In the genomic region with DNA sequence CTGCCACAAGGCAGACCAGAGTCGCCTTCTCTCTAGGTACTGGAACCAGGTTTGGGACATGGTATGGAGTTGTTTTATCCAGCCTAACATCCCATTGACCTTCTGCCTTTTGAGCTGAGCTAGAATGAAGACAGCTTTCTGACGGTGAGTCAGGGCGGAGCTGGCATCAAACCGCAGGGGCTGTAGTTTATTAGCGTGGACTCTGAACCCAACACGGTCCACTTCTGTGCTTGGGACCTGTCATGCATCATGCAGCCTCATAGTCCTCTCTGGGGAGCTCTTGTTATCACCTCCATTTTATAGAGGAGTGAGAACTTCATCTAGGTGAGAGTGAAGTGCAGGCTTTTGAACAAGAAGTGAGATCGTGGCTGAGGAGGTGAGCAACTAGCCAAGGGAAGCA, we compare ENCODE assay signal across 28 cellular contexts. TPM values are rescaled to one million over a fixed set of nuclear protein-coding genes. Genes with fewer than 3 reads are reported as not detected.
DNase-seq lines count a peak whose midpoint lies in the region; ATAC-seq, FAIRE-seq and TF ChIP-seq lines count a peak whose summit lies in the region.
"Had no signal": no experiment of that assay in that cellular context is flagged by ENCODE, and none has a peak within 500 bp of the region (broad histone marks: within the 10 kb centered on the region; RNA-seq: fewer than 3 reads in every experiment).

No MANE protein-coding gene starts in this region.

- H3K4me2 ChIP-seq in A549 (peak overlapping the region; percentile 36), PC-3 (ENCODE audit: low read length) (no peak overlapping the region)

- no peaks in the 10 kb centered on the region for H3F3A ChIP-seq in PC-3 (ENCODE audit: low read length, unreplicated experiment)

- no peaks in the 10 kb centered on the region for H3K36me3 ChIP-seq in PC-3 (ENCODE audit: low read depth, low read length)
- no peaks in the 10 kb centered on the region for H3K36me3 ChIP-seq in effector memory CD4-positive, alpha-beta T cell (ENCODE audit: control insufficient read depth, insufficient read depth, low read length)
- H3K36me3 ChIP-seq: BE2C, heart left ventricle, sigmoid colon, thoracic aorta had no signal

- no peaks in the 10 kb centered on the region for H3K9me3 Mint-ChIP-seq in nephron
- H3K9me3 Mint-ChIP-seq in stimulated activated memory B cell treated with anti-CD40 and anti-IgM and Interleukin-4, amounts not matched to agents 10 μg/mL and 1 μg/mL and 100 μg/mL, for 72 hours: no peaks in the 10 kb centered on the region
- H3K9me3 Mint-ChIP-seq: activated naive CD4-positive, alpha-beta T cell treated with anti-CD3 and anti-CD28 coated beads, Interleukin-2, amount 10 ng/mL, durations not matched to agents 7 days and 5 days; brain; T-cell had no signal

- 6% methylated on average over 6 of the region's 7 CpGs for WGBS in A549 (ENCODE audit: missing lambda C conversion rate)

- intact Hi-C loops in PC-3 (cut with micrococcal nuclease): no loop called here

- CTCF ChIA-PET in A549 (lab: Yijun Ruan, JAX): interaction anchor here (1.3 to 2.4 kb wide), 3 partner anchors 12 to 81 kb away, joined by 3 to 7 read pairs (median 4); no protein-coding TSS in a partner anchor
- CTCF ChIA-PET in PC-3 (lab: Charles Lee): no interaction called here

- no peak overlapping the region for H2AFZ ChIP-seq in PC-3 (ENCODE audit: low read length)

- no TSS peak for BruUV-seq in PC-3 (replicated peaks; lab: Mats Ljungman, UMichigan)

- no peak for TF ChIP-seq RAD21 in A549 (conservative IDR thresholded peaks at IDR 0.05 in 1 of 2, IDR thresholded peaks at IDR 0.05 in 1 of 2)

- H3K9me2 ChIP-seq in PC-3 (replicated peaks; ENCODE audit: low read length): no peaks in the 10 kb centered on the region

- peaks cover 57% of the 10 kb centered on the region for H3K4me1 ChIP-seq in A549
- H3K4me1 ChIP-seq in PC-3 (ENCODE audit: insufficient read depth, low read length): no peaks in the 10 kb centered on the region
- H3K4me1 ChIP-seq in effector memory CD4-positive, alpha-beta T cell (ENCODE audit: control insufficient read depth, insufficient read depth, low read length, poor library complexity, severe bottlenecking): no peaks in the 10 kb centered on the region
- H3K4me1 ChIP-seq: heart left ventricle, sigmoid colon had no signal

- peak; percentile 60 to 80 for ATAC-seq in A549
- peak; percentile 48 for ATAC-seq in PC-3
- no peak for ATAC-seq in stimulated activated memory B cell treated with anti-CD40 and anti-IgM and Interleukin-4, amounts not matched to agents 10 μg/mL and 1 μg/mL and 100 μg/mL, for 72 hours
- no peak for ATAC-seq in HG03342 (IDR thresholded peaks at IDR 0.05; ENCODE audit: unreplicated experiment)
- ATAC-seq: activated CD4-positive, CD25-positive, alpha-beta regulatory T cell treated with anti-CD3 and anti-CD28 coated beads, Interleukin-2, amount 50 U/mL, for 24 hours; heart left ventricle; T-cell had no signal

- TF ChIP-seq POLR2A in A549 (IDR thresholded peaks at IDR 0.05; ENCODE audit: low read length): no peak

- peak overlapping the region in 2 of 3 experiments; percentile 39 to 83 for H3K27ac Mint-ChIP-seq in nephron
- no peak overlapping the region for H3K27ac Mint-ChIP-seq in stimulated activated memory B cell treated with anti-CD40 and anti-IgM and Interleukin-4, amounts not matched to agents 10 μg/mL and 1 μg/mL and 100 μg/mL, for 72 hours
- H3K27ac Mint-ChIP-seq: activated naive CD4-positive, alpha-beta T cell treated with anti-CD3 and anti-CD28 coated beads, Interleukin-2, amount 10 ng/mL, durations not matched to agents 7 days and 5 days; brain; T-cell had no signal

- TF ChIP-seq CTCF in A549 (IDR thresholded peaks at IDR 0.05): no peak
- no peak for TF ChIP-seq CTCF in PC-3 (conservative IDR thresholded peaks at IDR 0.05; ENCODE audit: low read depth, low read length)
- TF ChIP-seq CTCF in nephron (IDR thresholded peaks at IDR 0.05; ENCODE audit: unreplicated experiment in 3 of 3): no peak

- no peaks in the 10 kb centered on the region for H3K4me1 Mint-ChIP-seq in nephron
- H3K4me1 Mint-ChIP-seq in stimulated activated memory B cell treated with anti-CD40 and anti-IgM and Interleukin-4, amounts not matched to agents 10 μg/mL and 1 μg/mL and 100 μg/mL, for 72 hours: no peaks in the 10 kb centered on the region
- H3K4me1 Mint-ChIP-seq: activated naive CD4-positive, alpha-beta T cell treated with anti-CD3 and anti-CD28 coated beads, Interleukin-2, amount 10 ng/mL, durations not matched to agents 7 days and 5 days; T-cell had no signal

- no peaks in the 10 kb centered on the region for H3K79me2 ChIP-seq in PC-3 (ENCODE audit: low read length)

- DNase-seq in A549 (ENCODE audit: low read depth in 1 of 2, low spot score in 1 of 2) (peak in 1 of 2 experiments; percentile 46), PC-3 (peak; percentile 22), glomerular visceral epithelial cell (ENCODE audit: extremely low spot score) (peak; percentile 31), CD1c-positive myeloid dendritic cell (ENCODE audit: extremely low spot score) (no peak)
- DNase-seq in effector memory CD4-positive, alpha-beta T cell: no peak
- DNase-seq: activated CD4-positive, alpha-beta T cell treated with anti-CD3 and anti-CD28 coated beads, Interleukin-2, amount 50 U/mL, for 48 hours; activated naive CD4-positive, alpha-beta T cell treated with anti-CD3 and anti-CD28 coated beads, Interleukin-2, amount 10 ng/mL, durations not matched to agents 7 days and 5 days; BE2C; effector CD8-positive, alpha-beta T cell; erythroblast; heart left ventricle; Kasumi-1; NCI-H1694 treated with DMSO at 0.1 percent for 48 hours; NCI-H524 treated with DMSO at 0.1 percent for 48 hours; sigmoid colon; stimulated activated CD4-positive, alpha-beta T cell treated with anti-CD3 and anti-CD28 coated beads, Interleukin-15, amount 100 ng/mL, for 24 hours; stimulated activated naive CD4-positive, alpha-beta T cell treated with Interleukin-2 at 50 U/mL for 16 hours; T-cell had no signal

- no peaks in the 10 kb centered on the region for H3K36me3 Mint-ChIP-seq in nephron (ENCODE audit: low read depth)
- no peaks in the 10 kb centered on the region for H3K36me3 Mint-ChIP-seq in stimulated activated memory B cell treated with anti-CD40 and anti-IgM and Interleukin-4, amounts not matched to agents 10 μg/mL and 1 μg/mL and 100 μg/mL, for 72 hours
- H3K36me3 Mint-ChIP-seq: activated naive CD4-positive, alpha-beta T cell treated with anti-CD3 and anti-CD28 coated beads, Interleukin-2, amount 10 ng/mL, durations not matched to agents 7 days and 5 days; brain had no signal

- no peak overlapping the region for H3K9ac ChIP-seq in PC-3 (ENCODE audit: low read length)

- H3K27me3 ChIP-seq in PC-3 (ENCODE audit: low read length): no peaks in the 10 kb centered on the region
- no peaks in the 10 kb centered on the region for H3K27me3 ChIP-seq in effector memory CD4-positive, alpha-beta T cell (replicated peaks; ENCODE audit: control insufficient read depth, insufficient read depth, low read length, poor library complexity, severe bottlenecking)
- H3K27me3 ChIP-seq: BE2C had no signal

- POLR2A ChIA-PET in A549 (lab: Yijun Ruan, JAX): no interaction called here
- POLR2A ChIA-PET in PC-3 (lab: Charles Lee; ENCODE audit: unreplicated experiment): no interaction called here

- H3K9me3 ChIP-seq in A549 (no peaks in the 10 kb centered on the region), PC-3 (ENCODE audit: low read length) (no peaks in the 10 kb centered on the region)
- no peaks in the 10 kb centered on the region for H3K9me3 ChIP-seq in effector memory CD4-positive, alpha-beta T cell (ENCODE audit: control insufficient read depth, low read length)
- H3K9me3 ChIP-seq: BE2C, heart left ventricle, sigmoid colon, thoracic aorta had no signal

- H3K27ac ChIP-seq in A549: peak overlapping the region; percentile 36 to 70; a peak in 5 of 6 replicates
- no peak overlapping the region for H3K27ac ChIP-seq in PC-3 (ENCODE audit: low read length)
- no peak overlapping the region for H3K27ac ChIP-seq in effector memory CD4-positive, alpha-beta T cell (ENCODE audit: insufficient read depth, low read length, poor library complexity, severe bottlenecking)
- H3K27ac ChIP-seq: heart left ventricle, sigmoid colon, thoracic aorta had no signal

- FAIRE-seq in A549 (lab: Jason Lieb, UNC): no peak
- FAIRE-seq: A204.1, G401.6, GM19239 had no signal

- H3K27me3 Mint-ChIP-seq in nephron (ENCODE audit: low read depth): peaks cover 20% of the 10 kb centered on the region
- peaks cover 44% of the 10 kb centered on the region for H3K27me3 Mint-ChIP-seq in stimulated activated memory B cell treated with anti-CD40 and anti-IgM and Interleukin-4, amounts not matched to agents 10 μg/mL and 1 μg/mL and 100 μg/mL, for 72 hours

- no peak overlapping the region for H3K4me3 ChIP-seq in A549
- H3K4me3 ChIP-seq in PC-3 (ENCODE audit: low read length): no peak overlapping the region
- no peak overlapping the region for H3K4me3 ChIP-seq in effector memory CD4-positive, alpha-beta T cell (ENCODE audit: insufficient read depth, low read depth, low read length, poor library complexity, severe bottlenecking)
- H3K4me3 ChIP-seq: heart left ventricle, sigmoid colon, thoracic aorta had no signal

- no peak overlapping the region for H3K4me3 Mint-ChIP-seq in nephron
- H3K4me3 Mint-ChIP-seq in stimulated activated memory B cell treated with anti-CD40 and anti-IgM and Interleukin-4, amounts not matched to agents 10 μg/mL and 1 μg/mL and 100 μg/mL, for 72 hours: no peak overlapping the region
- H3K4me3 Mint-ChIP-seq: activated naive CD4-positive, alpha-beta T cell treated with anti-CD3 and anti-CD28 coated beads, Interleukin-2, amount 10 ng/mL, durations not matched to agents 7 days and 5 days; brain; T-cell had no signal

- no peak for TF ChIP-seq EP300 in A549 (IDR thresholded peaks at IDR 0.05)

- H4K20me1 ChIP-seq in PC-3 (ENCODE audit: low read length): no peaks in the 10 kb centered on the region

RNA-seq across cellular contexts. Expression of gene GAL3ST1, which starts 8.3 kb away (rescaled TPM):
- polyA plus RNA-seq in A549 (2011; rRNA removed) (8.7 and 10.8 TPM in 2 replicates), A549 (2017; fragmentation: RNase III; extraction: RNeasy Plus Mini Kit Qiagen cat#74134 plus additional on column Dnase treatment) (10.4 to 14.0 TPM (median 12.5 TPM) in 3 replicates)
- polyA plus RNA-seq in A549 (2012; cell fraction: cytosol; rRNA removed): 22.6 and 33.3 TPM in 2 replicates
- polyA plus RNA-seq in A549 (2012; cell fraction: nucleus; rRNA removed): 26.5 and 45.0 TPM in 2 replicates
- polyA minus RNA-seq in A549 (2011; rRNA and poly(A)+ RNA removed): 3.7 and 7.6 TPM in 2 replicates
- total RNA-seq in PC-3 (2014; rRNA removed): not detected in 2 replicates

RNA-seq across cellular contexts. Expression of gene SEC14L6, which starts 19.6 kb away (rescaled TPM):
- polyA plus RNA-seq in A549 (2011; rRNA removed) (not detected in 2 replicates), A549 (2017; fragmentation: RNase III; extraction: RNeasy Plus Mini Kit Qiagen cat#74134 plus additional on column Dnase treatment) (not detected in 3 replicates)
- not detected in 2 replicates for polyA plus RNA-seq in A549 (2012; cell fraction: cytosol; rRNA removed)
- 0.02 TPM in 1 of 2 replicates, not detected in the other for polyA plus RNA-seq in A549 (2012; cell fraction: nucleus; rRNA removed)
- polyA minus RNA-seq in A549 (2011; rRNA and poly(A)+ RNA removed): not detected in 2 replicates
- total RNA-seq in PC-3 (2014; rRNA removed): not detected in 2 replicates
- total RNA-seq: lung microvascular endothelial cell had no signal

RNA-seq across cellular contexts. Expression of gene PES1, which starts 25.6 kb away (rescaled TPM):
- 107 and 131 TPM in 2 replicates for polyA plus RNA-seq in A549 (2011; rRNA removed)
- 142 and 175 TPM in 2 replicates for polyA plus RNA-seq in A549 (2012; cell fraction: cytosol; rRNA removed)
- 231 and 283 TPM in 2 replicates for polyA plus RNA-seq in A549 (2012; cell fraction: nucleus; rRNA removed)
- 111 to 116 TPM (median 111 TPM) in 3 replicates for polyA plus RNA-seq in A549 (2017; fragmentation: RNase III; extraction: RNeasy Plus Mini Kit Qiagen cat#74134 plus additional on column Dnase treatment)
- polyA minus RNA-seq in A549 (2011; rRNA and poly(A)+ RNA removed): 211 and 221 TPM in 2 replicates
- 105 and 154 TPM in 2 replicates for total RNA-seq in PC-3 (2014; rRNA removed)

RNA-seq across cellular contexts. Expression of gene TCN2, which starts 40.8 kb away (rescaled TPM):
- 4.3 and 5.6 TPM in 2 replicates for polyA plus RNA-seq in A549 (2011; rRNA removed)
- 2.9 and 3.6 TPM in 2 replicates for polyA plus RNA-seq in A549 (2012; cell fraction: cytosol; rRNA removed)
- 5.3 and 5.7 TPM in 2 replicates for polyA plus RNA-seq in A549 (2012; cell fraction: nucleus; rRNA removed)
- 3.8 to 4.2 TPM (median 3.9 TPM) in 3 replicates for polyA plus RNA-seq in A549 (2017; fragmentation: RNase III; extraction: RNeasy Plus Mini Kit Qiagen cat#74134 plus additional on column Dnase treatment)
- polyA minus RNA-seq in A549 (2011; rRNA and poly(A)+ RNA removed): 7.1 and 10.1 TPM in 2 replicates
- total RNA-seq in PC-3 (2014; rRNA removed): 1.7 and 4.2 TPM in 2 replicates

Comparison
In these comparisons a context has a peak if more than half of its experiments do, and no peak if none do; other contexts are left out.
1. ATAC-seq: peak in A549 (2 of 2) and PC-3 (single experiment); none in stimulated activated memory B cell treated with anti-CD40 and anti-IgM and Interleukin-4, amounts not matched to agents 10 μg/mL and 1 μg/mL and 100 μg/mL, for 72 hours (single experiment) and HG03342 (single experiment).
2. DNase-seq: peak in PC-3 (single experiment) and glomerular visceral epithelial cell (single experiment); none in CD1c-positive myeloid dendritic cell (single experiment) and effector memory CD4-positive, alpha-beta T cell (0 of 3).
3. H3K27ac ChIP-seq: peak in A549 (2 of 2); none in PC-3 (single experiment) and effector memory CD4-positive, alpha-beta T cell (single experiment).